ENCODE assay signal across 1 cellular context in genomic region chr22:43288807-43289417, GRCh38.
TF ChIP-seq lines count a peak whose summit lies in the region.

No MANE protein-coding gene starts in this region.

TF ChIP-seq in HEK293, 187 proteins besides CTCF, POLR2A, EP300 and RAD21 (continued from another document):
- TF ChIP-seq ZNF18 (tag by site-specific recombination; IDR thresholded peaks at IDR 0.05) (peak; percentile 49; the same call in 1 of the 2 replicates), ZNF785 (tag by site-specific recombination; IDR thresholded peaks at IDR 0.05) (no peak), GLIS2 (tag by site-specific recombination; IDR thresholded peaks at IDR 0.05) (no peak), ZBTB6 (tag by site-specific recombination; IDR thresholded peaks at IDR 0.05) (no peak), ZBTB8A (tag by site-specific recombination; IDR thresholded peaks at IDR 0.05) (0 out of 2 replicates have a peak, but pooled peaks have one; percentile 12), ZNF10 (tag by site-specific recombination; IDR thresholded peaks at IDR 0.05) (no peak), BCL6B (tag by site-specific recombination; IDR thresholded peaks at IDR 0.05) (no peak), ZSCAN5A (tag by site-specific recombination; IDR thresholded peaks at IDR 0.05) (no peak), ZBTB26 (tag by site-specific recombination; optimal IDR thresholded peaks at IDR 0.05) (no peak), ZNF585B (tag by site-specific recombination; IDR thresholded peaks at IDR 0.05) (no peak), PATZ1 (tag by site-specific recombination; IDR thresholded peaks at IDR 0.05) (no peak), KLF1 (tag by site-specific recombination; IDR thresholded peaks at IDR 0.05) (no peak)
